In the genomic region with DNA sequence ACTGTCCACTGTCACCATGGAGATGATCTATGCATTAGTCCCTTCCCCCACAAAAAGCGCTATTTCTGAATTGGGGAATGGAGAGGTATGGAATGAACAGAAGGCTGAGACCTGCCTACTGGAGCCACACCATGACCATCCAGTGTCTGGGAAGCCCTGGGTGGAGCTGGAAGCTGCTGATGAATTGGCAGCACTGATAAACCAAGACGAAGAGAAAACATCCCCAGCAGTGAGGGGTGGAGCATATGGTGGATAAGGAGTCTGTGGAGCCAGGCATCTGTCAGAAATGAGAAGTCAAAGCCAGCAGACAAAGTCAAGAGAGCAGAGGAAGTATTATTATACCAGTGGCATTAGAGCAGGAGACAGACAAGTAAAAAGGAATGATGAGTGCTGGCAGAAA, we compare ENCODE assay signal across 15 cellular contexts. TPM values are rescaled to one million over a fixed set of nuclear protein-coding genes. Genes with fewer than 3 reads are reported as not detected.
"Had no signal": no experiment of that assay in that cellular context is flagged by ENCODE, and none has a peak within 500 bp of the region (broad histone marks: within the 10 kb centered on the region; RNA-seq: fewer than 3 reads in every experiment).

No MANE protein-coding gene starts in this region.

- H3K27me3 Mint-ChIP-seq: stimulated activated naive CD8-positive, alpha-beta T cell treated with anti-CD3 and anti-CD28 coated beads, Interleukin-15, amount 100 ng/mL, for 72 hours had no signal

- H3K27ac Mint-ChIP-seq: activated CD8-positive, alpha-beta T cell treated with anti-CD3 and anti-CD28 coated beads, Interleukin-2, amount 10 ng/mL, durations not matched to agents 7 days and 5 days; neural progenitor cell; T-helper 1 cell treated with Interleukin-12 subunit alpha and Interleukin-12 subunit beta and Interleukin-4 antibody, amounts not matched to agents 30 μg/mL and 1 μg/mL, for 36 hours had no signal

- H3K4me3 ChIP-seq: neural progenitor cell, pancreas, thoracic aorta had no signal

- DNase-seq: activated CD8-positive, alpha-beta memory T cell treated with anti-CD3 and anti-CD28 coated beads, Interleukin-2, amount 50 U/mL, for 48 hours; activated CD8-positive, alpha-beta T cell treated with anti-CD3 and anti-CD28 coated beads, Interleukin-2, amount 10 ng/mL, durations not matched to agents 7 days and 5 days; caudate nucleus; effector memory CD4-positive, alpha-beta T cell; erythroblast; foreskin keratinocyte; head of caudate nucleus; pancreas; stimulated activated CD4-positive, alpha-beta T cell treated with anti-CD3 and anti-CD28 coated beads, Interleukin-4, amount 100 ng/mL, for 24 hours; stimulated activated naive CD8-positive, alpha-beta T cell treated with anti-CD3 and anti-CD28 coated beads, Interleukin-15, amount 100 ng/mL, for 72 hours had no signal

- H3K4me1 Mint-ChIP-seq: stimulated activated naive CD8-positive, alpha-beta T cell treated with anti-CD3 and anti-CD28 coated beads, Interleukin-15, amount 100 ng/mL, for 72 hours had no signal

- ATAC-seq: activated CD8-positive, alpha-beta T cell treated with anti-CD3 and anti-CD28 coated beads, Interleukin-2, amount 10 ng/mL, durations not matched to agents 7 days and 5 days; foreskin keratinocyte; pancreas; SK-N-SH treated with all-trans-retinoic acid at 6 μM for 48 hours; stimulated activated naive CD8-positive, alpha-beta T cell treated with anti-CD3 and anti-CD28 coated beads, Interleukin-15, amount 100 ng/mL, for 72 hours had no signal

- H3K4me3 Mint-ChIP-seq: activated CD8-positive, alpha-beta T cell treated with anti-CD3 and anti-CD28 coated beads, Interleukin-2, amount 10 ng/mL, durations not matched to agents 7 days and 5 days; neural progenitor cell; stimulated activated naive CD8-positive, alpha-beta T cell treated with anti-CD3 and anti-CD28 coated beads, Interleukin-15, amount 100 ng/mL, for 72 hours; T-helper 1 cell treated with Interleukin-12 subunit alpha and Interleukin-12 subunit beta and Interleukin-4 antibody, amounts not matched to agents 30 μg/mL and 1 μg/mL, for 36 hours had no signal

RNA-seq across cellular contexts. Expression of gene CC2D2A, which starts 13.2 kb away (rescaled TPM):
- total RNA-seq: activated CD8-positive, alpha-beta T cell treated with anti-CD3 and anti-CD28 coated beads, Interleukin-2, amount 10 ng/mL, durations not matched to agents 7 days and 5 days had no signal

RNA-seq across cellular contexts. Expression of gene C1QTNF7, which starts 55.0 kb away (rescaled TPM):
- total RNA-seq: activated CD8-positive, alpha-beta T cell treated with anti-CD3 and anti-CD28 coated beads, Interleukin-2, amount 10 ng/mL, durations not matched to agents 7 days and 5 days; astrocyte; foreskin keratinocyte had no signal
